In genomic region chrX:39459204-39459603, GRCh38 we compare ENCODE assay signal across 32 cellular contexts.
"Had no signal": no experiment of that assay in that cellular context is flagged by ENCODE, and none has a peak within 500 bp of the region (broad histone marks: within the 10 kb centered on the region; RNA-seq: fewer than 3 reads in every experiment).

No MANE protein-coding gene starts in this region.

- DNase-seq: activated B cell treated with CpG ODN at 0.5 μM for 24 hours; activated CD4-positive, alpha-beta T cell treated with anti-CD3 and anti-CD28 coated beads for 48 hours; activated CD4-positive, alpha-beta T cell treated with anti-CD3 and anti-CD28 coated beads, Interleukin-2, amount 50 U/mL, for 1 hour; activated CD4-positive, alpha-beta T cell treated with anti-CD3 and anti-CD28 coated beads, Interleukin-2, amount 50 U/mL, for 48 hours; activated CD8-positive, alpha-beta memory T cell treated with anti-CD3 and anti-CD28 coated beads for 24 hours; activated CD8-positive, alpha-beta T cell treated with anti-CD3 and anti-CD28 coated beads for 36 hours; activated effector memory CD4-positive, alpha-beta T cell treated with anti-CD3 and anti-CD28 coated beads, Interleukin-2, amount 50 U/mL, for 16 hours; activated naive CD4-positive, alpha-beta T cell treated with anti-CD3 and anti-CD28 coated beads for 36 hours; activated naive CD8-positive, alpha-beta T cell treated with anti-CD3 and anti-CD28 coated beads for 36 hours; activated naive CD8-positive, alpha-beta T cell treated with anti-CD3 and anti-CD28 coated beads, Interleukin-2, amount 50 U/mL, for 24 hours; activated T-cell treated with anti-CD3 and anti-CD28 coated beads, Interleukin-2, amount 50 U/mL, for 4 hours; adrenal gland; aorta; body of pancreas; central memory CD4-positive, alpha-beta T cell; cerebellar nuclear complex; colonic mucosa; effector CD8-positive, alpha-beta T cell; esophagus squamous epithelium; foreskin melanocyte; T-helper 1 cell; T-helper 17 cell; T1000; WERI-Rb-1 had no signal

- H3K9me3 Mint-ChIP-seq: activated CD8-positive, alpha-beta T cell treated with anti-CD3 and anti-CD28 coated beads for 36 hours; activated naive CD4-positive, alpha-beta T cell treated with anti-CD3 and anti-CD28 coated beads for 36 hours; T-helper 2 cell treated with Interferon-gamma antibody and Interleukin-4, amounts not matched to agents 5 μg/mL and 100 μg/mL, for 36 hours had no signal

- H3K36me3 ChIP-seq: adrenal gland, breast epithelium, cardiac muscle cell, colonic mucosa, esophagus squamous epithelium, gastroesophageal sphincter, WERI-Rb-1 had no signal

- ATAC-seq: activated CD4-positive, CD25-positive, alpha-beta regulatory T cell treated with anti-CD3 and anti-CD28 coated beads, Interleukin-2, amount 50 U/mL, for 24 hours; activated CD8-positive, alpha-beta T cell treated with anti-CD3 and anti-CD28 coated beads for 36 hours; activated naive CD8-positive, alpha-beta T cell treated with anti-CD3 and anti-CD28 coated beads, Interleukin-2, amount 50 U/mL, for 24 hours; activated T-cell treated with anti-CD3 and anti-CD28 coated beads, Interleukin-2, amount 50 U/mL, for 4 hours; body of pancreas; gastroesophageal sphincter; T-helper 17 cell had no signal

- H3K9me3 ChIP-seq: adrenal gland, body of pancreas, colonic mucosa, esophagus squamous epithelium, gastroesophageal sphincter had no signal

- H3K4me3 ChIP-seq: adrenal gland, body of pancreas, breast epithelium, cardiac muscle cell, colonic mucosa, esophagus squamous epithelium, gastroesophageal sphincter had no signal

- H3K4me3 Mint-ChIP-seq: activated B cell treated with CpG ODN at 0.5 μM for 24 hours; activated CD8-positive, alpha-beta T cell treated with anti-CD3 and anti-CD28 coated beads for 36 hours; activated naive CD4-positive, alpha-beta T cell treated with anti-CD3 and anti-CD28 coated beads for 36 hours; activated naive CD4-positive, alpha-beta T cell treated with anti-CD3 and anti-CD28 coated beads, Interleukin-2, amount 50 U/mL, for 24 hours; activated naive CD8-positive, alpha-beta T cell treated with anti-CD3 and anti-CD28 coated beads for 36 hours; activated naive CD8-positive, alpha-beta T cell treated with anti-CD3 and anti-CD28 coated beads, Interleukin-2, amount 50 U/mL, for 24 hours; activated T-cell treated with anti-CD3 and anti-CD28 coated beads, Interleukin-2, amount 50 U/mL, for 4 hours; T-helper 17 cell; T-helper 2 cell treated with Interferon-gamma antibody and Interleukin-4, amounts not matched to agents 5 μg/mL and 100 μg/mL, for 36 hours had no signal

- H3K27ac ChIP-seq: adrenal gland, body of pancreas, breast epithelium, cardiac muscle cell, colonic mucosa, epithelial cell of prostate, esophagus squamous epithelium, gastroesophageal sphincter, WERI-Rb-1 had no signal

- H3K27me3 Mint-ChIP-seq: activated CD8-positive, alpha-beta T cell treated with anti-CD3 and anti-CD28 coated beads for 36 hours; activated naive CD4-positive, alpha-beta T cell treated with anti-CD3 and anti-CD28 coated beads, Interleukin-2, amount 50 U/mL, for 24 hours; activated naive CD8-positive, alpha-beta T cell treated with anti-CD3 and anti-CD28 coated beads for 36 hours; activated naive CD8-positive, alpha-beta T cell treated with anti-CD3 and anti-CD28 coated beads, Interleukin-2, amount 50 U/mL, for 24 hours; T-helper 17 cell had no signal

- H3K4me1 ChIP-seq: adrenal gland, body of pancreas, breast epithelium, colonic mucosa, gastroesophageal sphincter had no signal

- H3K27me3 ChIP-seq: body of pancreas, cardiac muscle cell, colonic mucosa, esophagus squamous epithelium, gastroesophageal sphincter had no signal

- H3K36me3 Mint-ChIP-seq: activated naive CD4-positive, alpha-beta T cell treated with anti-CD3 and anti-CD28 coated beads, Interleukin-2, amount 50 U/mL, for 24 hours; activated naive CD8-positive, alpha-beta T cell treated with anti-CD3 and anti-CD28 coated beads for 36 hours had no signal

- H3K27ac Mint-ChIP-seq: activated B cell treated with CpG ODN at 0.5 μM for 24 hours; activated CD8-positive, alpha-beta T cell treated with anti-CD3 and anti-CD28 coated beads for 36 hours; activated naive CD4-positive, alpha-beta T cell treated with anti-CD3 and anti-CD28 coated beads for 36 hours; activated naive CD4-positive, alpha-beta T cell treated with anti-CD3 and anti-CD28 coated beads, Interleukin-2, amount 50 U/mL, for 24 hours; activated naive CD8-positive, alpha-beta T cell treated with anti-CD3 and anti-CD28 coated beads for 36 hours; activated naive CD8-positive, alpha-beta T cell treated with anti-CD3 and anti-CD28 coated beads, Interleukin-2, amount 50 U/mL, for 24 hours; activated T-helper 2 cell treated with anti-CD3 and anti-CD28 coated beads, Interferon-gamma antibody, Interleukin-2, Interleukin-4, amounts not matched to agents 10 μg/mL and 5 μg/mL and 100 μg/mL, durations not matched to agents 14 hours and 24 hours and 36 hours; T-helper 17 cell; T-helper 2 cell treated with Interferon-gamma antibody and Interleukin-4, amounts not matched to agents 5 μg/mL and 100 μg/mL, for 36 hours had no signal

- H3K4me1 Mint-ChIP-seq: activated B cell treated with CpG ODN at 0.5 μM for 24 hours had no signal
